ENCODE assay signal across 16 cellular contexts in genomic region chr17:27237890-27238289, GRCh38. TPM values are rescaled to one million over a fixed set of nuclear protein-coding genes. Genes with fewer than 3 reads are reported as not detected.
DNase-seq lines count a peak whose midpoint lies in the region; ATAC-seq and TF ChIP-seq lines count a peak whose summit lies in the region.
"Had no signal": no experiment of that assay in that cellular context is flagged by ENCODE, and none has a peak within 500 bp of the region (broad histone marks: within the 10 kb centered on the region; RNA-seq: fewer than 3 reads in every experiment).

No MANE protein-coding gene starts in this region.

- H3K79me2 ChIP-seq in osteoblast (ENCODE audit: insufficient read depth, low read length) = no peaks in the 10 kb centered on the region

- no peaks in the 10 kb centered on the region for H3K4me1 Mint-ChIP-seq in central memory CD8-positive, alpha-beta T cell
- H3K4me1 Mint-ChIP-seq: CD4-positive, alpha-beta memory T cell had no signal

- H3K9me3 ChIP-seq in osteoblast (ENCODE audit: low read depth, low read length) = no peaks in the 10 kb centered on the region
- H3K9me3 ChIP-seq: BLaER1, HAP-1 had no signal

- no peak overlapping the region for H3K4me3 ChIP-seq in osteoblast (ENCODE audit: insufficient read depth, low read length)
- H3K4me3 ChIP-seq: BLaER1, GM12878, HAP-1 had no signal

- peaks cover 4% of the 10 kb centered on the region for H3K27me3 ChIP-seq in osteoblast (ENCODE audit: insufficient read depth, low read length)
- H3K27me3 ChIP-seq: BLaER1 had no signal

- H4K20me1 ChIP-seq in osteoblast (ENCODE audit: insufficient read depth, low read length) = no peaks in the 10 kb centered on the region
- H4K20me1 ChIP-seq: BLaER1 had no signal

- DNase-seq in Right ventricle myocardium inferior (ENCODE audit: missing footprints) (peak; percentile 44), left cardiac atrium (no peak), osteoblast (ENCODE audit: insufficient read length, low spot score, missing footprints) (peak; percentile 22), posterior vena cava (ENCODE audit: low spot score) (no peak), NCI-H510A treated with DMSO at 0.1 percent for 48 hours (lab: John Stamatoyannopoulos, UW) (no peak)
- no peak for DNase-seq in central memory CD8-positive, alpha-beta T cell (ENCODE audit: low spot score in 2 of 2)
- DNase-seq: CD4-positive, alpha-beta memory T cell; DMS79; GOT3 had no signal

- TF ChIP-seq CTCF in osteoblast (IDR thresholded peaks at IDR 0.05; ENCODE audit: extremely low read depth, low read depth, low read length) = no peak

- intact Hi-C loops in Right ventricle myocardium inferior (cut with DNase I) = loop anchor here (2.0 to 5.0 kb wide), 6 partner anchors 55 to 414 kb away; no protein-coding TSS in a partner anchor
- intact Hi-C loops in left cardiac atrium (cut with DNase I) = loop anchor here in 1 of 2 donors (2.0 to 10.0 kb wide), 2 partner anchors 197 to 365 kb away; no protein-coding TSS in a partner anchor
- intact Hi-C loops in posterior vena cava (cut with DNase I) = loop anchor here (2.0 to 5.0 kb wide), 3 partner anchors 359 to 414 kb away; no protein-coding TSS in a partner anchor

- H3K4me3 Mint-ChIP-seq in central memory CD8-positive, alpha-beta T cell = no peak overlapping the region
- H3K4me3 Mint-ChIP-seq: CD4-positive, alpha-beta memory T cell had no signal

- no peaks in the 10 kb centered on the region for H3K4me1 ChIP-seq in osteoblast (ENCODE audit: insufficient read depth, low read length)
- H3K4me1 ChIP-seq: HAP-1 had no signal

- no peaks in the 10 kb centered on the region for H3K36me3 ChIP-seq in osteoblast (ENCODE audit: insufficient read depth, low read length)
- H3K36me3 ChIP-seq: BLaER1, HAP-1 had no signal

- no peak for ATAC-seq in Right ventricle myocardium inferior
- no peak for ATAC-seq in left cardiac atrium
- no peak for ATAC-seq in central memory CD8-positive, alpha-beta T cell (replicated peaks; ENCODE audit: extremely low read depth, poor library complexity, severe bottlenecking)
- ATAC-seq in HG03432 (IDR thresholded peaks at IDR 0.05; ENCODE audit: unreplicated experiment) = no peak
- ATAC-seq in HG03039 (IDR thresholded peaks at IDR 0.05; ENCODE audit: unreplicated experiment) = no peak
- ATAC-seq: GM12878, HepG2 had no signal

- H2AFZ ChIP-seq in osteoblast (ENCODE audit: low read length) = no peak overlapping the region

- no peaks in the 10 kb centered on the region for H3K36me3 Mint-ChIP-seq in central memory CD8-positive, alpha-beta T cell (ENCODE audit: insufficient read depth)
- H3K36me3 Mint-ChIP-seq: CD4-positive, alpha-beta memory T cell had no signal

- H3K27ac Mint-ChIP-seq in central memory CD8-positive, alpha-beta T cell (ENCODE audit: low read depth) = peak overlapping the region; percentile 82
- H3K27ac Mint-ChIP-seq: CD4-positive, alpha-beta memory T cell had no signal

- H3K4me2 ChIP-seq in osteoblast (ENCODE audit: insufficient read depth, low read length) = no peak overlapping the region
- H3K4me2 ChIP-seq: BLaER1 had no signal

- H3K9me3 Mint-ChIP-seq in central memory CD8-positive, alpha-beta T cell = no peaks in the 10 kb centered on the region
- H3K9me3 Mint-ChIP-seq: CD4-positive, alpha-beta memory T cell had no signal

- no peaks in the 10 kb centered on the region for H3K27me3 Mint-ChIP-seq in central memory CD8-positive, alpha-beta T cell
- H3K27me3 Mint-ChIP-seq: CD4-positive, alpha-beta memory T cell had no signal

- no peak overlapping the region for H3K27ac ChIP-seq in osteoblast (ENCODE audit: low read depth, low read length)
- H3K27ac ChIP-seq: 22Rv1, BLaER1 had no signal

RNA-seq across cellular contexts. Expression of gene WSB1, which starts 56.0 kb away (rescaled TPM):
- 48.7 TPM for total RNA-seq in Right ventricle myocardium inferior
- total RNA-seq in left cardiac atrium = 100 to 1,000 TPM in 1 of 2 donors, 10 to 100 TPM in 1; 69.3 to 119 TPM
- total RNA-seq in osteoblast = 158 and 177 TPM in 2 replicates
- total RNA-seq in posterior vena cava = 100 to 1,000 TPM; 206 to 227 TPM

Comparison
In these comparisons a context has a peak if more than half of its experiments do, and no peak if none do; other contexts are left out.
1. DNase-seq: peak in Right ventricle myocardium inferior (single experiment) and osteoblast (single experiment); none in left cardiac atrium (single experiment), central memory CD8-positive, alpha-beta T cell (0 of 2), posterior vena cava (single experiment) and NCI-H510A treated with DMSO at 0.1 percent for 48 hours (single experiment).